ENCODE assay signal across 15 cellular contexts in genomic region chr19:19021115-19021514, GRCh38. TPM values are rescaled to one million over a fixed set of nuclear protein-coding genes. Genes with fewer than 3 reads are reported as not detected.
A peak's percentile ranks its signal among the peaks of the same experiment; 100 is the strongest.
DNase-seq lines count a peak whose midpoint lies in the region; ATAC-seq and TF ChIP-seq lines count a peak whose summit lies in the region.
"Had no signal": no experiment of that assay in that cellular context is flagged by ENCODE, and none has a peak within 500 bp of the region (broad histone marks: within the 10 kb centered on the region; RNA-seq: fewer than 3 reads in every experiment).

No MANE protein-coding gene starts in this region.

- no peaks in the 10 kb centered on the region for H3K9me3 ChIP-seq in right lobe of liver
- H3K9me3 ChIP-seq: uterus had no signal

- peak; percentile 41 to 83 (median 66) for ATAC-seq in right lobe of liver
- no peak for ATAC-seq in HG02759 (IDR thresholded peaks at IDR 0.05; ENCODE audit: unreplicated experiment)
- ATAC-seq in GM21390 (IDR thresholded peaks at IDR 0.05; ENCODE audit: unreplicated experiment): no peak
- ATAC-seq: naive thymus-derived CD4-positive, alpha-beta T cell had no signal

- no peak overlapping the region for H3K4me3 ChIP-seq in right lobe of liver
- H3K4me3 ChIP-seq: uterus had no signal

- intact Hi-C loops in right lobe of liver (cut with DNase I): no loop called here

- TF ChIP-seq CTCF in right lobe of liver (IDR thresholded peaks at IDR 0.05): no peak

- H3K27ac ChIP-seq in right lobe of liver: no peak overlapping the region
- H3K27ac ChIP-seq: uterus had no signal

- H3K36me3 ChIP-seq in right lobe of liver: peaks cover 0 to 62% (median 30%) of the 10 kb centered on the region in 4 donors
- H3K36me3 ChIP-seq: uterus had no signal

- WGBS in right lobe of liver (ENCODE audit: insufficient coverage, low coverage, low lambda C conversion rate, missing lambda C conversion rate): 14% methylated on average over 3 of the region's 3 CpGs

- no peak for TF ChIP-seq POLR2A in right lobe of liver (IDR thresholded peaks at IDR 0.05)

- H3K27me3 ChIP-seq in right lobe of liver: no peaks in the 10 kb centered on the region
- H3K27me3 ChIP-seq: uterus had no signal

- peaks cover 0 to 18% (median 2%) of the 10 kb centered on the region in 4 donors for H3K4me1 ChIP-seq in right lobe of liver
- H3K4me1 ChIP-seq: uterus had no signal

- DNase-seq in AG08395 (ENCODE audit: low spot score) (peak; percentile 56), LHCN-M2 (ENCODE audit: low read depth) (peak; percentile 58), dedifferentiated amniotic fluid mesenchymal stem cell (ENCODE audit: extremely low spot score) (peak; percentile 29), right lobe of liver (no peak), retina (no peak)
- no peak for DNase-seq in activated CD4-positive, alpha-beta T cell treated with anti-CD3 and anti-CD28 coated beads for 1 hour
- DNase-seq: activated B cell treated with CpG ODN at 0.5 μM for 24 hours; naive thymus-derived CD4-positive, alpha-beta T cell; NCI-H1417 treated with DMSO at 0.1 percent for 48 hours; NCI-H526; SHP77; small intestine; uterus had no signal

RNA-seq across cellular contexts. Expression of gene SUGP2, which starts 12.2 kb away (rescaled TPM):
- total RNA-seq in LHCN-M2 (2014; rRNA removed) (54.2 and 63.9 TPM in 2 replicates), right lobe of liver (10 to 100 TPM; 17.4 to 36.4 (median 30.0) TPM)
- 39.8 TPM for polyA plus RNA-seq in LHCN-M2 (2012)

RNA-seq across cellular contexts. Expression of gene ARMC6, which starts 12.3 kb away (rescaled TPM):
- total RNA-seq in LHCN-M2 (2014; rRNA removed): 61.1 and 68.3 TPM in 2 replicates
- 41.7 TPM for polyA plus RNA-seq in LHCN-M2 (2012)
- total RNA-seq in right lobe of liver: 10 to 100 TPM; 19.3 to 64.8 (median 41.4) TPM

RNA-seq across cellular contexts. Expression of gene SLC25A42, which starts 42.7 kb away (rescaled TPM):
- total RNA-seq in LHCN-M2 (2014; rRNA removed) (2.8 and 4.4 TPM in 2 replicates), right lobe of liver (10 to 100 TPM; 20.7 to 80.7 (median 69.7) TPM)
- 5.5 TPM for polyA plus RNA-seq in LHCN-M2 (2012)

Comparison
In these comparisons a context has a peak if more than half of its experiments do, and no peak if none do; other contexts are left out.
1. DNase-seq: peak in AG08395 (single experiment), LHCN-M2 (single experiment) and dedifferentiated amniotic fluid mesenchymal stem cell (single experiment); none in right lobe of liver (0 of 3), activated CD4-positive, alpha-beta T cell treated with anti-CD3 and anti-CD28 coated beads for 1 hour (single experiment) and retina (single experiment).
2. ATAC-seq: peak in right lobe of liver (4 of 4); none in HG02759 (single experiment) and GM21390 (single experiment).